ENCODE assay signal across 1 cellular context in the genomic region with DNA sequence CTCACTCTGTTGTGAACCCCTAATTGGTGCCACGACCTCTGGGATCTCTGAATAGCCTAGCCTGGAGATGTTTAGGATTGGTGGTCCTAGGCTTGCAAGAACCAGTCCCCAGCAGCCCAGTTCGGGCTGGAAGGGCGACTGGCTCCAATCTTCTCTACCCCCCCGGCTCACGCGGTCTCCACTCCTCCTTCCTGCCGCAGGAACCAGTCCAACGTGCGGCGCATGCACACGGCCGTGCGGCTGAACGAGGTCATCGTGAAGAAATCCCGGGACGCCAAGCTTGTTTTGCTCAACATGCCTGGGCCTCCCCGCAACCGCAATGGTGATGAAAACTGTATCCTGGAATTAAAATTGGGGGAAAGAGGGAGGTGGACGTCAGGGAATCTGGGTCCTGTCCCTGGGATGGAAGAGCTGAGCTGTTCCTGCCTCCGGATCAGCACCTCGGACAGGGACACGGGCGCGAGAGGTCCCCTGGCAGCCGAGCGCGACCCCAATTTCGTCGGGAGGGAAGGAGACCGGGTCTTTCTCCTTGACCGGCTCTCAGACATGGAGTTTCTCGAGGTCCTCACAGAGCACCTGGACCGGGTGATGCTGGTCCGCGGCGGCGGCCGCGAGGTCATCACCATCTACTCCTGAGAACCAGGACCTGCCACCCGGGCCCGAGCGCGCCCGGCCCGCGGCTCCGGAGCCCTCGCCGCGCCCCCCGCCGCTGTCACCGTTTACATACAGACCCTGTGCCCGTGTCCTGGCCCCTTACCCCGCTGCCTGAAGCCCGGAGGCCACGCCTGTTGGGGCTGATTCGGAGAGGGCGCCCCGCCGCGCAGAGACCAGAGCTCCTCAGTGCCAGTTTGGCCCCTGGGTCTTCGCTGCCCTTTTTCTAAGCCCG.
TF ChIP-seq lines count a peak whose summit lies in the region.

No MANE protein-coding gene starts in this region.

TF ChIP-seq in K562, 482 proteins besides CTCF, POLR2A, EP300 and RAD21 (continued from another document):
- TF ChIP-seq TOE1 (IDR thresholded peaks at IDR 0.05; ENCODE audit: borderline replicate concordance), result no peak
- TF ChIP-seq TOE1 (CRISPR knock-in tag; IDR thresholded peaks at IDR 0.05; ENCODE audit: borderline replicate concordance, low read depth), result no peak
- no peak for TF ChIP-seq ZNF561 (CRISPR knock-in tag; conservative IDR thresholded peaks at IDR 0.05)
- no peak for TF ChIP-seq ASH1L (IDR thresholded peaks at IDR 0.05; ENCODE audit: borderline replicate concordance, low read depth, partially characterized antibody)
- no peak for TF ChIP-seq SIX5 (IDR thresholded peaks at IDR 0.05; ENCODE audit: borderline replicate concordance in 1 of 2, insufficient read depth in 1 of 2, low read depth in 1 of 2, low read length in 2 of 2)
